ENCODE assay signal across 26 cellular contexts in genomic region chr5:130052752-130053151, GRCh38.
"Had no signal": no experiment of that assay in that cellular context is flagged by ENCODE, and none has a peak within 500 bp of the region (broad histone marks: within the 10 kb centered on the region; RNA-seq: fewer than 3 reads in every experiment).

No MANE protein-coding gene starts in this region.

- H3K4me1 ChIP-seq: adrenal gland, left ventricle myocardium inferior, pancreas, prostate gland, sigmoid colon, suprapubic skin, tibial nerve had no signal

- H3K36me3 ChIP-seq: adrenal gland, ascending aorta, left ventricle myocardium inferior, pancreas, prostate gland, sigmoid colon, suprapubic skin, tibial nerve had no signal

- DNase-seq: activated CD4-positive, alpha-beta T cell treated with anti-CD3 and anti-CD28 coated beads for 4 hours; activated CD4-positive, alpha-beta T cell treated with anti-CD3 and anti-CD28 coated beads, Interleukin-2, amount 50 U/mL, for 48 hours; activated CD8-positive, alpha-beta memory T cell treated with anti-CD3 and anti-CD28 coated beads for 24 hours; activated effector memory CD4-positive, alpha-beta T cell treated with anti-CD3 and anti-CD28 coated beads, Interleukin-2, amount 50 U/mL, for 16 hours; activated naive CD4-positive, alpha-beta T cell treated with anti-CD3 and anti-CD28 coated beads for 36 hours; activated naive CD8-positive, alpha-beta T cell treated with anti-CD3 and anti-CD28 coated beads for 36 hours; activated T-cell treated with anti-CD3 and anti-CD28 coated beads, Interleukin-2, amount 50 U/mL, for 1 hour; adrenal gland; caudate nucleus; cortex of kidney; effector memory CD8-positive, alpha-beta T cell; left ventricle myocardium inferior; naive B cell; nucleus accumbens; pancreas; sigmoid colon; stimulated activated CD4-positive, alpha-beta T cell treated with anti-CD3 and anti-CD28 coated beads, Interleukin-15, amount 100 ng/mL, for 24 hours; stimulated activated CD4-positive, alpha-beta T cell treated with anti-CD3 and anti-CD28 coated beads, Interleukin-2, amount 100 ng/mL, for 24 hours; stimulated activated naive CD4-positive, alpha-beta T cell had no signal

- H3K27me3 ChIP-seq: adrenal gland, ascending aorta, pancreas, sigmoid colon, suprapubic skin, tibial nerve had no signal

- FAIRE-seq: frontal cortex, islet of Langerhans, pancreas had no signal

- H3K9me3 ChIP-seq: adrenal gland, ascending aorta, left ventricle myocardium inferior, pancreas, prostate gland, sigmoid colon, suprapubic skin, tibial nerve had no signal

- H3K4me3 ChIP-seq: adrenal gland, ascending aorta, left ventricle myocardium inferior, pancreas, prostate gland, sigmoid colon, suprapubic skin, tibial nerve had no signal

- ATAC-seq: effector memory CD8-positive, alpha-beta T cell; esophagus mucosa; pancreas had no signal

- H3K27ac ChIP-seq: adrenal gland, left ventricle myocardium inferior, pancreas, prostate gland, sigmoid colon, suprapubic skin, tibial nerve had no signal
